In the genomic region with DNA sequence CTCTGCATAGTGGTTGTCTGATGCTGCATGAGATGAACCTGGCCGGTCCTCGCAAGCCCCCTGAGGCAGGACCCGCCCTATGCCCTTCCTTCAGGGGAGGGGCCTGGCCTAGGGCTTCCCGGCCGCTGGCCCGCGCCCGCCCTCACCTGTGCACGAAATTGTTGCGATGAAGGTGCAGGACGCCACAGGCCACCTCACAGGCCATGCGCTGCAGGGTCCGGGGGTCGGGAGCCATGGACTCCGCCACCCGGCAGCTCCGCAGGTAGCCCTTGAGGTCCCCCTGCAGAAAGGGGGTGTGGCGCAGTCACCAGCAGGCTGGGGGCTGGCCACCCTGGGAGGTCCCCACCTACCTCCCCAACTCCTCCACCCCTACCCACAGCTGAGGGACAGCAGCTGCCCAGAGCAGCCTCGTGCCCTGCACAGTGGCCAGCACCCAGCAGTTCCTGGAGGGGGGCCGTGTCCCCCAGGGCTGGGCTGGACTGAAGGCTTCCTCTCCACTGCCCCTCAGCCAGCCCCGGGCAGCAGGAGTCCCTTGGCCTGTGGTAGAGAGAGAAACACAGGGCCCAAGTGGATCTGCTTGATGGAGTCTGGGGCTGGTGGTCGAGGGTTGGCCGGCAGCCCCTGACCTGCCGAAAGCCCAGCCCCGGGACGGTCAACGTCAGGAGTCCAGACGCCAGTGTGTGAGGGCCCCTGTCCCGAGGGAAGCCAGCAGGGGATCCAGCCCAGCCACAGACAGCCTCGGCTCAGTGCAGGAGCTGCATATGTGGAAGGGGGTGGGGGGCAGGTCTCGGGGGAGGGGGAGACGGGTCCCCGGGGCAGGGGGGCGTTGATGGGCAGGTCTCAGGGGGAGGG, we compare ENCODE assay signal across 13 cellular contexts. TPM values are rescaled to one million over a fixed set of nuclear protein-coding genes. Genes with fewer than 3 reads are reported as not detected.
DNase-seq lines count a peak whose midpoint lies in the region; ATAC-seq and TF ChIP-seq lines count a peak whose summit lies in the region.
"Had no signal": no experiment of that assay in that cellular context is flagged by ENCODE, and none has a peak within 500 bp of the region (broad histone marks: within the 10 kb centered on the region; RNA-seq: fewer than 3 reads in every experiment).

No MANE protein-coding gene starts in this region.

- H3K36me3 Mint-ChIP-seq in WTC11, result no peaks in the 10 kb centered on the region
- H3K36me3 Mint-ChIP-seq in activated CD8-positive, alpha-beta memory T cell treated with anti-CD3 and anti-CD28 coated beads, Interleukin-2, amount 10 ng/mL, durations not matched to agents 7 days and 5 days, result no peaks in the 10 kb centered on the region
- H3K36me3 Mint-ChIP-seq: CD4-positive, CD25-positive, alpha-beta regulatory T cell had no signal

- no peak overlapping the region for H3K9ac ChIP-seq in skeletal muscle satellite cell (ENCODE audit: low read depth, low read length)
- H3K9ac ChIP-seq: KMS-11 had no signal

- H3K27ac ChIP-seq in angular gyrus (ENCODE audit: low read depth, low read length) (peak overlapping the region; percentile 100), layer of hippocampus (ENCODE audit: low read depth, low read length) (peak overlapping the region; percentile 88), aorta (ENCODE audit: low read depth in 1 of 2, low read length in 2 of 2) (no peak overlapping the region)
- H3K27ac ChIP-seq: HL-60, KMS-11 had no signal

- H3K9me3 ChIP-seq in skeletal muscle satellite cell (replicated peaks; ENCODE audit: low read length) (no peaks in the 10 kb centered on the region), aorta (ENCODE audit: control insufficient read depth, low read length) (no peaks in the 10 kb centered on the region)

- POLR2A ChIA-PET in WTC11 (lab: Charles Lee), result no interaction called here

- DNase-seq in C1 segment of cervical spinal cord (lab: John Stamatoyannopoulos, UW), result peak in 8 of 14 donors; percentile 32 to 66 (median 47)
- DNase-seq in WTC11 (ENCODE audit: low spot score), result no peak
- DNase-seq in aorta, result no peak
- DNase-seq in activated CD8-positive, alpha-beta memory T cell treated with anti-CD3 and anti-CD28 coated beads, Interleukin-2, amount 10 ng/mL, durations not matched to agents 7 days and 5 days, result no peak
- DNase-seq: CD4-positive, CD25-positive, alpha-beta regulatory T cell; NCI-H1694 had no signal

- H3K27me3 ChIP-seq in layer of hippocampus (ENCODE audit: control insufficient read depth, insufficient read depth, low read length) (no peaks in the 10 kb centered on the region), skeletal muscle satellite cell (ENCODE audit: control insufficient read depth, insufficient read depth, low read length) (no peaks in the 10 kb centered on the region), aorta (ENCODE audit: control insufficient read depth in 1 of 2, insufficient read depth in 2 of 2, low read length in 1 of 2) (no peaks in the 10 kb centered on the region)

- peak overlapping the region; percentile 28 for H3K4me2 ChIP-seq in skeletal muscle satellite cell (ENCODE audit: low read length)
- H3K4me2 ChIP-seq: KMS-11 had no signal

- H3K4me3 ChIP-seq in skeletal muscle satellite cell (ENCODE audit: low read length) (peak overlapping the region; percentile 15), aorta (ENCODE audit: low read length in 2 of 2) (no peak overlapping the region)

- ATAC-seq in WTC11, result no peak
- no peak for ATAC-seq in aorta (ENCODE audit: low FRiP score)
- no peak for ATAC-seq in activated CD8-positive, alpha-beta memory T cell treated with anti-CD3 and anti-CD28 coated beads, Interleukin-2, amount 10 ng/mL, durations not matched to agents 7 days and 5 days
- no peak for ATAC-seq in GM19324 (IDR thresholded peaks at IDR 0.05; ENCODE audit: low FRiP score, unreplicated experiment)

- peaks cover 4% of the 10 kb centered on the region for H3K27me3 Mint-ChIP-seq in WTC11 (ENCODE audit: low read depth)
- no peaks in the 10 kb centered on the region for H3K27me3 Mint-ChIP-seq in activated CD8-positive, alpha-beta memory T cell treated with anti-CD3 and anti-CD28 coated beads, Interleukin-2, amount 10 ng/mL, durations not matched to agents 7 days and 5 days
- H3K27me3 Mint-ChIP-seq: CD4-positive, CD25-positive, alpha-beta regulatory T cell had no signal

- H3K4me1 Mint-ChIP-seq in WTC11, result no peaks in the 10 kb centered on the region
- H3K4me1 Mint-ChIP-seq in activated CD8-positive, alpha-beta memory T cell treated with anti-CD3 and anti-CD28 coated beads, Interleukin-2, amount 10 ng/mL, durations not matched to agents 7 days and 5 days, result no peaks in the 10 kb centered on the region
- H3K4me1 Mint-ChIP-seq: CD4-positive, CD25-positive, alpha-beta regulatory T cell had no signal

- H3K36me3 ChIP-seq in skeletal muscle satellite cell (ENCODE audit: insufficient read depth, low read length) (no peaks in the 10 kb centered on the region), aorta (ENCODE audit: control insufficient read depth in 1 of 2, insufficient read depth in 2 of 2, low read length in 1 of 2) (no peaks in the 10 kb centered on the region)

- no peak for TF ChIP-seq CTCF in WTC11 (IDR thresholded peaks at IDR 0.05)

- CTCF ChIA-PET in WTC11 (lab: Charles Lee), result no interaction called here
- CTCF ChIA-PET in activated CD8-positive, alpha-beta memory T cell treated with anti-CD3 and anti-CD28 coated beads, Interleukin-2, amount 10 ng/mL, durations not matched to agents 7 days and 5 days (lab: Charles Lee), result no interaction called here

- no peaks in the 10 kb centered on the region for H3K9me3 Mint-ChIP-seq in WTC11
- H3K9me3 Mint-ChIP-seq in activated CD8-positive, alpha-beta memory T cell treated with anti-CD3 and anti-CD28 coated beads, Interleukin-2, amount 10 ng/mL, durations not matched to agents 7 days and 5 days (ENCODE audit: low read depth), result no peaks in the 10 kb centered on the region

- H3K27ac Mint-ChIP-seq in WTC11, result no peak overlapping the region
- no peak overlapping the region for H3K27ac Mint-ChIP-seq in activated CD8-positive, alpha-beta memory T cell treated with anti-CD3 and anti-CD28 coated beads, Interleukin-2, amount 10 ng/mL, durations not matched to agents 7 days and 5 days
- H3K27ac Mint-ChIP-seq: CD4-positive, CD25-positive, alpha-beta regulatory T cell had no signal

- no peak overlapping the region for H3K4me3 Mint-ChIP-seq in WTC11
- no peak overlapping the region for H3K4me3 Mint-ChIP-seq in activated CD8-positive, alpha-beta memory T cell treated with anti-CD3 and anti-CD28 coated beads, Interleukin-2, amount 10 ng/mL, durations not matched to agents 7 days and 5 days
- H3K4me3 Mint-ChIP-seq: CD4-positive, CD25-positive, alpha-beta regulatory T cell had no signal

- WGBS in aorta, 2 donors, result 80 to 81% methylated on average over 25 to 34 of the region's 34 CpGs

- intact Hi-C loops in aorta (cut with DNase I), result no loop called here

- H3K4me1 ChIP-seq in skeletal muscle satellite cell (ENCODE audit: control insufficient read depth, insufficient read depth, low read length), result peaks cover 11% of the 10 kb centered on the region
- H3K4me1 ChIP-seq in aorta (ENCODE audit: control insufficient read depth in 1 of 2, insufficient read depth in 2 of 2, low read length in 2 of 2), result no peaks in the 10 kb centered on the region

TF ChIP-seq in WTC11, 78 proteins besides CTCF, POLR2A, EP300 and RAD21:
- TF ChIP-seq TP53 (CRISPR knock-in tag; IDR thresholded peaks at IDR 0.05) (no peak), NFE2L1 (CRISPR knock-in tag; IDR thresholded peaks at IDR 0.05) (no peak)

RNA-seq across cellular contexts. Expression of a gene that starts 38.8 kb away (rescaled TPM):
- total RNA-seq in skeletal muscle satellite cell (2012; rRNA removed), result not detected in 2 replicates
- total RNA-seq in WTC11 (2021) (not detected in 3 replicates), aorta (not detected)
- not detected for polyA plus RNA-seq in aorta
- total RNA-seq in activated CD8-positive, alpha-beta memory T cell treated with anti-CD3 and anti-CD28 coated beads, Interleukin-2, amount 10 ng/mL, durations not matched to agents 7 days and 5 days, result not detected
- total RNA-seq: CD4-positive, CD25-positive, alpha-beta regulatory T cell; MCF 10A had no signal
- polyA plus RNA-seq: CD4-positive, CD25-positive, alpha-beta regulatory T cell had no signal

RNA-seq across cellular contexts. Expression of a gene that starts 39.5 kb away (rescaled TPM):
- 0.22 and 0.25 TPM in 2 replicates for total RNA-seq in skeletal muscle satellite cell (2012; rRNA removed)
- total RNA-seq in WTC11 (2021) (2.9 to 4.4 TPM (median 3.0 TPM) in 3 replicates), aorta (10 to 100 TPM; 14.2 to 15.1 TPM)
- 1 to 10 TPM; 2.9 to 4.0 TPM for polyA plus RNA-seq in aorta
- under 1 TPM; 0.06 to 0.26 TPM for total RNA-seq in activated CD8-positive, alpha-beta memory T cell treated with anti-CD3 and anti-CD28 coated beads, Interleukin-2, amount 10 ng/mL, durations not matched to agents 7 days and 5 days
- total RNA-seq: CD4-positive, CD25-positive, alpha-beta regulatory T cell had no signal

Comparison
In these comparisons a context has a peak if more than half of its experiments do, and no peak if none do; other contexts are left out.
1. DNase-seq: peak in C1 segment of cervical spinal cord (8 of 14); none in WTC11 (single experiment), aorta (0 of 2) and activated CD8-positive, alpha-beta memory T cell treated with anti-CD3 and anti-CD28 coated beads, Interleukin-2, amount 10 ng/mL, durations not matched to agents 7 days and 5 days (single experiment).
2. H3K27ac ChIP-seq: peak in angular gyrus (single experiment) and layer of hippocampus (single experiment); none in aorta (0 of 2).